ENCODE assay signal across 1 cellular context in genomic region chr16:84690088-84690819, GRCh38.
TF ChIP-seq lines count a peak whose summit lies in the region.

No MANE protein-coding gene starts in this region.

TF ChIP-seq in SK-N-SH, 30 proteins besides CTCF, POLR2A, EP300 and RAD21 (continued from another document):
- no peak for TF ChIP-seq REST (IDR thresholded peaks at IDR 0.05; ENCODE audit: low read depth, low read length)
- TF ChIP-seq USF1 (IDR thresholded peaks at IDR 0.05; ENCODE audit: borderline replicate concordance, low read depth) = no peak
- no peak for TF ChIP-seq YY1 (IDR thresholded peaks at IDR 0.05; ENCODE audit: low read depth)
- no peak for TF ChIP-seq TCF12 (IDR thresholded peaks at IDR 0.05)
- TF ChIP-seq FOXJ3 (CRISPR knock-in tag; IDR thresholded peaks at IDR 0.05) = no peak
- no peak for TF ChIP-seq MEF2A (IDR thresholded peaks at IDR 0.05; ENCODE audit: borderline replicate concordance, low read depth)
- TF ChIP-seq POLR2AphosphoS5 (IDR thresholded peaks at IDR 0.05; ENCODE audit: low read depth, low read length) = no peak
TF ChIP-seq in SK-N-SH: peak in this region for 0.
